In genomic region chr19:38115264-38115802, GRCh38 we compare ENCODE assay signal across 17 cellular contexts.
DNase-seq lines count a peak whose midpoint lies in the region; FAIRE-seq and TF ChIP-seq lines count a peak whose summit lies in the region.
"Had no signal": no experiment of that assay in that cellular context is flagged by ENCODE, and none has a peak within 500 bp of the region (broad histone marks: within the 10 kb centered on the region; RNA-seq: fewer than 3 reads in every experiment).

No MANE protein-coding gene starts in this region.

- TF ChIP-seq POLR2A in vagina (IDR thresholded peaks at IDR 0.05) (no peak), Peyer's patch (IDR thresholded peaks at IDR 0.05) (no peak)

- no peak overlapping the region for H3K4me3 Mint-ChIP-seq in activated T-cell treated with anti-CD3 and anti-CD28 coated beads, Interleukin-2, amount 50 U/mL, for 24 hours
- no peak overlapping the region for H3K4me3 Mint-ChIP-seq in neural progenitor cell
- H3K4me3 Mint-ChIP-seq: CD4-positive, alpha-beta T cell had no signal

- CTCF ChIA-PET in RWPE1 (lab: Yijun Ruan, JAX): interaction anchor here (0.7 kb wide), 1 partner anchor 212 kb away, joined by 5 read pairs; no protein-coding TSS in a partner anchor

- H2AFZ ChIP-seq in neural progenitor cell (replicated peaks): no peak overlapping the region

- no peaks in the 10 kb centered on the region for H4K20me1 ChIP-seq in neural progenitor cell (ENCODE audit: low read depth)

- intact Hi-C loops in vagina (cut with DNase I): no loop called here

- H3K9ac ChIP-seq in neural progenitor cell: peak overlapping the region; percentile 32

- peaks cover 82% of the 10 kb centered on the region for H3K36me3 Mint-ChIP-seq in activated T-cell treated with anti-CD3 and anti-CD28 coated beads, Interleukin-2, amount 50 U/mL, for 24 hours (ENCODE audit: low read depth)
- H3K36me3 Mint-ChIP-seq in neural progenitor cell: peaks cover 32% of the 10 kb centered on the region

- H3K27me3 ChIP-seq in bronchial epithelial cell (ENCODE audit: control insufficient read depth, insufficient read depth, low read length) (no peaks in the 10 kb centered on the region), neural progenitor cell (no peaks in the 10 kb centered on the region), vagina (no peaks in the 10 kb centered on the region), Peyer's patch (no peaks in the 10 kb centered on the region)

- H3K79me2 ChIP-seq in neural progenitor cell (ENCODE audit: low read depth): no peaks in the 10 kb centered on the region

- H3K27ac ChIP-seq in RWPE1: peak overlapping the region; percentile 48
- H3K27ac ChIP-seq in neural progenitor cell: no peak overlapping the region
- H3K27ac ChIP-seq in vagina: no peak overlapping the region
- no peak overlapping the region for H3K27ac ChIP-seq in Peyer's patch
- H3K27ac ChIP-seq: lower lobe of right lung had no signal

- H3K4me3 ChIP-seq in bronchial epithelial cell (ENCODE audit: low read depth, low read length) (no peak overlapping the region), neural progenitor cell (no peak overlapping the region), vagina (no peak overlapping the region), Peyer's patch (no peak overlapping the region)
- H3K4me3 ChIP-seq: lower lobe of right lung had no signal

- H3K36me3 ChIP-seq in bronchial epithelial cell (ENCODE audit: control insufficient read depth, insufficient read depth, low read length) (peaks cover 7% of the 10 kb centered on the region), neural progenitor cell (no peaks in the 10 kb centered on the region), vagina (peaks cover 2 to 42% of the 10 kb centered on the region in 2 donors), Peyer's patch (peaks cover 0 to 94% (median 0%) of the 10 kb centered on the region in 3 donors)

- no peaks in the 10 kb centered on the region for H3K27me3 Mint-ChIP-seq in activated T-cell treated with anti-CD3 and anti-CD28 coated beads, Interleukin-2, amount 50 U/mL, for 24 hours
- peaks cover 8% of the 10 kb centered on the region for H3K27me3 Mint-ChIP-seq in neural progenitor cell (ENCODE audit: insufficient read depth, low read depth)
- H3K27me3 Mint-ChIP-seq: CD4-positive, alpha-beta T cell had no signal

- peaks cover 4% of the 10 kb centered on the region for H3F3A ChIP-seq in neural progenitor cell (ENCODE audit: low read depth)

- TF ChIP-seq CTCF in RWPE1 (conservative IDR thresholded peaks at IDR 0.05; ENCODE audit: low read depth): no peak
- TF ChIP-seq CTCF in bronchial epithelial cell (IDR thresholded peaks at IDR 0.05; ENCODE audit: insufficient read depth, low read length, severe bottlenecking): no peak
- TF ChIP-seq CTCF in neural progenitor cell (IDR thresholded peaks at IDR 0.05): no peak
- no peak for TF ChIP-seq CTCF in vagina (IDR thresholded peaks at IDR 0.05)
- no peak for TF ChIP-seq CTCF in Peyer's patch (IDR thresholded peaks at IDR 0.05)

- H3K27ac Mint-ChIP-seq in activated T-cell treated with anti-CD3 and anti-CD28 coated beads, Interleukin-2, amount 50 U/mL, for 24 hours: peak overlapping the region; percentile 55
- H3K27ac Mint-ChIP-seq in neural progenitor cell: peak overlapping the region; percentile 52
- H3K27ac Mint-ChIP-seq: activated T-helper 2 cell treated with anti-CD3 and anti-CD28 coated beads, Interferon-gamma antibody, Interleukin-2, Interleukin-4, amounts not matched to agents 10 μg/mL and 5 μg/mL and 100 μg/mL, durations not matched to agents 14 hours and 24 hours and 36 hours; CD4-positive, alpha-beta T cell had no signal

- DNase-seq in activated T-cell treated with anti-CD3 and anti-CD28 coated beads, Interleukin-2, amount 50 U/mL, for 24 hours: no peak
- no peak for DNase-seq in activated T-cell treated with anti-CD3 and anti-CD28 coated beads, Interleukin-2, amount 50 U/mL, for 1 hour
- DNase-seq in RWPE1 (ENCODE audit: low spot score): no peak
- peak; percentile 21 for DNase-seq in bronchial epithelial cell (ENCODE audit: low read depth)
- no peak for DNase-seq in neural progenitor cell (ENCODE audit: low spot score)
- DNase-seq in vagina (ENCODE audit: extremely low spot score in 2 of 2): no peak
- DNase-seq in Peyer's patch: no peak
- DNase-seq in SIG-M5 treated with dmso at 0.1 percent for 504 hours (lab: John Stamatoyannopoulos, UW; ENCODE audit: unreplicated experiment): no peak
- DNase-seq: CD4-positive, alpha-beta T cell; lower lobe of right lung; NCI-H1694 treated with DMSO at 0.1 percent for 48 hours; NCI-H446 treated with DMSO at 0.1 percent for 48 hours; SHP77; stimulated activated CD4-positive, alpha-beta T cell treated with anti-CD3 and anti-CD28 coated beads, Interleukin-15, amount 100 ng/mL, for 24 hours had no signal

- no peak overlapping the region for H3K4me2 ChIP-seq in neural progenitor cell

- POLR2A ChIA-PET in RWPE1 (lab: Yijun Ruan, JAX; ENCODE audit: low non-redundant PET): no interaction called here

- H3K4me1 ChIP-seq in neural progenitor cell: no peaks in the 10 kb centered on the region
- no peaks in the 10 kb centered on the region for H3K4me1 ChIP-seq in vagina
- no peaks in the 10 kb centered on the region for H3K4me1 ChIP-seq in Peyer's patch
- H3K4me1 ChIP-seq: lower lobe of right lung had no signal

- H3K4me1 Mint-ChIP-seq in activated T-cell treated with anti-CD3 and anti-CD28 coated beads, Interleukin-2, amount 50 U/mL, for 24 hours (ENCODE audit: low read depth): peaks cover 14% of the 10 kb centered on the region
- no peaks in the 10 kb centered on the region for H3K4me1 Mint-ChIP-seq in neural progenitor cell

- H3K9me3 ChIP-seq in neural progenitor cell (ENCODE audit: low read depth) (no peaks in the 10 kb centered on the region), vagina (no peaks in the 10 kb centered on the region), Peyer's patch (no peaks in the 10 kb centered on the region)
- H3K9me3 ChIP-seq: lower lobe of right lung had no signal

- FAIRE-seq in bronchial epithelial cell (lab: Jason Lieb, UNC): no peak
- FAIRE-seq: A204.1, H54 had no signal

- peaks cover 9% of the 10 kb centered on the region for H3K9me3 Mint-ChIP-seq in activated T-cell treated with anti-CD3 and anti-CD28 coated beads, Interleukin-2, amount 50 U/mL, for 24 hours
- peaks cover 3% of the 10 kb centered on the region for H3K9me3 Mint-ChIP-seq in neural progenitor cell
- H3K9me3 Mint-ChIP-seq: CD4-positive, alpha-beta T cell had no signal
